ENCODE assay signal across 8 cellular contexts in the genomic region with DNA sequence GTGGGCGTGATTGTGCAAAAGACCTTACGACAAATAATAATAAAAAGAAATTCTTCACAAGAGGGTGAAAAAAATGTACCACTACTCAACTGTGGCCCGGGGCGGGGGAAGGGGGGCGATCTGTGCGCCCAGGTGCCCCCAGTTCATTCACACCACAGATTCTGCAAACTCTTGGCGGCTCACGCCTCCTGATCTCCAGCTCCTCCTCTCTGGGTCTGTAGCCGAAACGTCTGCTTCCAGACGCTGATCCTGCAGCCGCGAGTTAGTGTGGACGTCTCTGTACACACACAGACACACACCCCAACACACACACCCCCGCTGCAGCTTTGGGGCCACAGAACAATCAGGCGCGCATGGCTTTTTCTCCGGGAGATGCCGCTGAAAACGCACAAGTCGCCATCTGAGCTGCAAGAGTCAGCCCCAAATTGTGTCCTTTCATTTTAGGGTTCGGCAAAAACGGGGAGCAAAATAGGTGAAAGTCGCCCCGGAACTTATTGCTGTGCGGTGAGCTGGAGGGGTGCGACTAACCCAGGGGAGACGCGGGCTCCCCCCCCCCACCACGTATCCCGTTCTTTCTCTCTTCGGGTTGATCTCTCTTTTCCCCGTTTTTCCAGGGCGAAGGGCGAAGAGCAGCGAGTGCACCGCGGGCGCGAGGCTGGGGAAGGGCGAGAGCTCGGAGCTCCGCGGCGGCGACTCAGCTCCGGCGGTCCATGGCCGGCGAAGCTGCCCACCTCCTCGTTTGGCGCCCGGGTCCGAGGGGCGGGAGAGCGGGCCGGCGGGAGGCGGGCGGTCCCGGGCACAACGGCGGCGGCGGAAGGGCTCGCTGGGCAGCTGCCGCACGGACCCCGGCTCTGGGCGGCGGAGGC. TPM values are rescaled to one million over a fixed set of nuclear protein-coding genes. Genes with fewer than 3 reads are reported as not detected.
DNase-seq lines count a peak whose midpoint lies in the region; ATAC-seq and TF ChIP-seq lines count a peak whose summit lies in the region.

No MANE protein-coding gene starts in this region.

- peak overlapping the region; percentile 90 for H3K4me3 Mint-ChIP-seq in endothelial cell (ENCODE audit: unreplicated experiment)

- H3K9me3 ChIP-seq in Peyer's patch (no peaks in the 10 kb centered on the region), mucosa of rectum (ENCODE audit: control insufficient read depth in 2 of 2, low read length in 2 of 2) (no peaks in the 10 kb centered on the region)

- no peak for TF ChIP-seq CTCF in Peyer's patch (IDR thresholded peaks at IDR 0.05)
- TF ChIP-seq CTCF in endothelial cell (IDR thresholded peaks at IDR 0.05; ENCODE audit: unreplicated experiment) = no peak

- no peaks in the 10 kb centered on the region for H3K9me3 Mint-ChIP-seq in endothelial cell (ENCODE audit: unreplicated experiment)

- peak; percentile 14 for DNase-seq in activated CD4-positive, alpha-beta T cell treated with anti-CD3 and anti-CD28 coated beads for 48 hours
- DNase-seq in activated CD4-positive, alpha-beta T cell treated with anti-CD3 and anti-CD28 coated beads for 1 hour = no peak
- DNase-seq in Peyer's patch = peak in 1 of 3 donors; percentile 61
- peak; percentile 39 for DNase-seq in endothelial cell (ENCODE audit: low spot score)

- H3K27me3 ChIP-seq in Peyer's patch = peaks cover 0 to 9% of the 10 kb centered on the region in 2 donors
- peaks cover 29 to 38% of the 10 kb centered on the region in 2 donors for H3K27me3 ChIP-seq in mucosa of rectum (ENCODE audit: control insufficient read depth in 2 of 2, insufficient read depth in 2 of 2, low read length in 2 of 2)

- ATAC-seq in GM21367 (IDR thresholded peaks at IDR 0.05; ENCODE audit: unreplicated experiment) (no peak), GM19395 (IDR thresholded peaks at IDR 0.05; ENCODE audit: unreplicated experiment) (no peak), HG02571 (IDR thresholded peaks at IDR 0.05; ENCODE audit: unreplicated experiment) (no peak)

- H3K27ac Mint-ChIP-seq in endothelial cell (ENCODE audit: unreplicated experiment) = no peak overlapping the region

- H3K4me3 ChIP-seq in Peyer's patch (peak overlapping the region; percentile 37 to 90 (median 59)), mucosa of rectum (ENCODE audit: low read length in 2 of 2) (peak overlapping the region; percentile 72 to 78)

- peaks cover 9% of the 10 kb centered on the region for H3K36me3 Mint-ChIP-seq in endothelial cell (ENCODE audit: low read depth, unreplicated experiment)

- peaks cover 52% of the 10 kb centered on the region for H3K4me1 Mint-ChIP-seq in endothelial cell (ENCODE audit: unreplicated experiment)

- TF ChIP-seq POLR2A in Peyer's patch (IDR thresholded peaks at IDR 0.05) = no peak

- peaks cover 0 to 36% (median 0%) of the 10 kb centered on the region in 4 donors for H3K4me1 ChIP-seq in Peyer's patch
- H3K4me1 ChIP-seq in mucosa of rectum (ENCODE audit: control insufficient read depth in 2 of 2, insufficient read depth in 2 of 2, low read length in 2 of 2) = peaks cover 33 to 42% of the 10 kb centered on the region in 2 donors

- H3K27me3 Mint-ChIP-seq in endothelial cell (ENCODE audit: unreplicated experiment) = peaks cover 16% of the 10 kb centered on the region

- H3K9ac ChIP-seq in mucosa of rectum (ENCODE audit: low read depth in 1 of 2, low read length in 2 of 2) = peak overlapping the region; percentile 47 to 56

- H3K27ac ChIP-seq in Peyer's patch = peak overlapping the region; percentile 60 to 78 (median 62)
- H3K27ac ChIP-seq in mucosa of rectum (ENCODE audit: low read depth in 2 of 2, low read length in 2 of 2) = peak overlapping the region; percentile 58 to 59

- H3K36me3 ChIP-seq in Peyer's patch (no peaks in the 10 kb centered on the region), mucosa of rectum (ENCODE audit: control insufficient read depth in 2 of 2, insufficient read depth in 2 of 2, low read length in 2 of 2) (no peaks in the 10 kb centered on the region)

RNA-seq across cellular contexts. Expression of a gene that starts 0.5 kb away (rescaled TPM):
- 1 to 10 TPM; 4.6 to 8.6 (median 7.9) TPM for total RNA-seq in Peyer's patch
- 9.7 TPM for total RNA-seq in endothelial cell (ENCODE audit: unreplicated experiment)
